ENCODE assay signal across 1 cellular context in the genomic region with DNA sequence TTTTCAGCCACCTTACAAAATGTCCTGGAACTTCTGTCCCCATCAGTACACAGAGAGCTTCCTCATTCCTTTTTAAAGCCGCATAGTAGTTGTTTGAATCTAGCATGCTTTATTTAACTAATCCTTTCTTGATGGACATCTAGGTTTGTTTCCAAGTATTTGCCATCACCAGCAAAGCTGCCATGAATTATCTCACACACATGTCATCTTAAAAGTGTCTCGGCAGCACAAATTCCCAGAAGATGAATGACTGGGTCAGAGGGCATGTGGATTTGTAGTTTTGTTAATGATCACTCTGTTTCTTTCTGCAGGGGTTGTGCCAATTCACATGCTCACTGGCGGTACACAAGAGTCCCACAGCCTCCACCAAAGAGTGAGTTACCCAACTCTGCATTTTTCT.
TF ChIP-seq lines count a peak whose summit lies in the region.

No MANE protein-coding gene starts in this region.

TF ChIP-seq in HepG2, 621 proteins besides CTCF, POLR2A, EP300 and RAD21:
- TF ChIP-seq NBN (conservative IDR thresholded peaks at IDR 0.05) (no peak), MAFK (conservative IDR thresholded peaks at IDR 0.05 in 1 of 2, IDR thresholded peaks at IDR 0.05 in 1 of 2; ENCODE audit: low read length in 2 of 2) (0 out of 4 replicates have a peak, but pooled peaks of 1 of the 2 experiments have one; percentile 25)
